ENCODE assay signal across 10 cellular contexts in genomic region chr14:68589447-68590232, GRCh38.
DNase-seq lines count a peak whose midpoint lies in the region; ATAC-seq and TF ChIP-seq lines count a peak whose summit lies in the region.
"Had no signal": no experiment of that assay in that cellular context is flagged by ENCODE, and none has a peak within 500 bp of the region (broad histone marks: within the 10 kb centered on the region; RNA-seq: fewer than 3 reads in every experiment).

No MANE protein-coding gene starts in this region.

- DNase-seq in esophagus squamous epithelium (lab: John Stamatoyannopoulos, UW) (no peak), mucosa of gallbladder (ENCODE audit: low spot score) (peak; percentile 62), transverse colon (peak; percentile 42), NCI-H2171 treated with DMSO at 0.1 percent for 48 hours (lab: John Stamatoyannopoulos, UW) (no peak), HAP-1 (ENCODE audit: low spot score in 2 of 2) (no peak), DMS79 (lab: John Stamatoyannopoulos, UW) (no peak)
- no peak for DNase-seq in activated CD8-positive, alpha-beta T cell treated with anti-CD3 and anti-CD28 coated beads for 36 hours
- DNase-seq: activated CD4-positive, alpha-beta T cell treated with anti-CD3 and anti-CD28 coated beads, Interleukin-2, amount 50 U/mL, for 1 hour; NCI-H1417 treated with DMSO at 0.1 percent for 48 hours had no signal

- H3K4me3 Mint-ChIP-seq in activated CD8-positive, alpha-beta T cell treated with anti-CD3 and anti-CD28 coated beads for 36 hours = no peak overlapping the region

- TF ChIP-seq POLR2A in esophagus squamous epithelium (IDR thresholded peaks at IDR 0.05) (no peak), transverse colon (IDR thresholded peaks at IDR 0.05) (no peak)

- H3K4me1 ChIP-seq in HUES6 (ENCODE audit: control insufficient read depth, insufficient read depth, low read length) (peaks cover 54% of the 10 kb centered on the region), esophagus squamous epithelium (peaks cover 30 to 80% (median 45%) of the 10 kb centered on the region in 3 donors), transverse colon (peaks cover 24 to 35% (median 31%) of the 10 kb centered on the region in 4 donors), HAP-1 (no peaks in the 10 kb centered on the region; the same call in 1 of the 2 replicates)

- no peaks in the 10 kb centered on the region for H3K27me3 Mint-ChIP-seq in activated CD8-positive, alpha-beta T cell treated with anti-CD3 and anti-CD28 coated beads for 36 hours

- no peaks in the 10 kb centered on the region for H3K9me3 ChIP-seq in HUES6 (ENCODE audit: control insufficient read depth, insufficient read depth, low read depth, low read length)
- no peaks in the 10 kb centered on the region for H3K9me3 ChIP-seq in esophagus squamous epithelium
- H3K9me3 ChIP-seq in transverse colon = no peaks in the 10 kb centered on the region
- no peaks in the 10 kb centered on the region for H3K9me3 ChIP-seq in HAP-1

- POLR2A ChIA-PET in activated CD8-positive, alpha-beta T cell treated with anti-CD3 and anti-CD28 coated beads for 36 hours (lab: Charles Lee) = no interaction called here

- H3K36me3 Mint-ChIP-seq in activated CD8-positive, alpha-beta T cell treated with anti-CD3 and anti-CD28 coated beads for 36 hours (ENCODE audit: low read depth) = no peaks in the 10 kb centered on the region

- no peaks in the 10 kb centered on the region for H3K9me3 Mint-ChIP-seq in activated CD8-positive, alpha-beta T cell treated with anti-CD3 and anti-CD28 coated beads for 36 hours

- in situ Hi-C loops in transverse colon (cut with MboI; ENCODE audit: low pct_ligation_motif_present in 1 of 4, low pct_unique_long_range_greater_than_20kb in 1 of 4, low sequenced_read_pairs in 3 of 4) = no loop called here
- in situ Hi-C loops in HAP-1 (cut with MboI; ENCODE audit: low sequenced_read_pairs) = no loop called here

- H3K4me3 ChIP-seq in HUES6 (ENCODE audit: low read depth, low read length) (no peak overlapping the region), esophagus squamous epithelium (no peak overlapping the region), transverse colon (no peak overlapping the region), HAP-1 (no peak overlapping the region)

- no peak for TF ChIP-seq CTCF in esophagus squamous epithelium (IDR thresholded peaks at IDR 0.05)
- TF ChIP-seq CTCF in transverse colon (IDR thresholded peaks at IDR 0.05) = no peak
- TF ChIP-seq CTCF in activated CD8-positive, alpha-beta T cell treated with anti-CD3 and anti-CD28 coated beads for 36 hours (IDR thresholded peaks at IDR 0.05) = no peak

- H3K27me3 ChIP-seq in HUES6 (ENCODE audit: control insufficient read depth, insufficient read depth, low read length) = no peaks in the 10 kb centered on the region
- H3K27me3 ChIP-seq in esophagus squamous epithelium = no peaks in the 10 kb centered on the region
- no peaks in the 10 kb centered on the region for H3K27me3 ChIP-seq in transverse colon
- H3K27me3 ChIP-seq in HAP-1 (ENCODE audit: low read depth) = no peaks in the 10 kb centered on the region

- H3K9ac ChIP-seq in HUES6 (ENCODE audit: low read length) = no peak overlapping the region

- 70 to 77% methylated on average over 6 of the region's 7 CpGs for WGBS in esophagus squamous epithelium, 2 donors
- 69 to 88% methylated on average over 1 to 7 of the region's 7 CpGs for WGBS in transverse colon (ENCODE audit: low coverage in 1 of 2), 2 donors

- 0 out of 2 replicates have a peak overlapping the region, but pooled peaks have one; percentile 2 for H3K27ac ChIP-seq in HUES6 (ENCODE audit: low read depth, low read length)
- H3K27ac ChIP-seq in esophagus squamous epithelium = peak overlapping the region; percentile 52 to 87 (median 77)
- H3K27ac ChIP-seq in transverse colon = peak overlapping the region; percentile 75 to 89 (median 82)

- H3K36me3 ChIP-seq in HUES6 (ENCODE audit: control insufficient read depth, insufficient read depth, low read length) = no peaks in the 10 kb centered on the region
- H3K36me3 ChIP-seq in esophagus squamous epithelium = no peaks in the 10 kb centered on the region
- H3K36me3 ChIP-seq in transverse colon = no peaks in the 10 kb centered on the region
- no peaks in the 10 kb centered on the region for H3K36me3 ChIP-seq in HAP-1 (replicated peaks)

- H3K27ac Mint-ChIP-seq in activated CD8-positive, alpha-beta T cell treated with anti-CD3 and anti-CD28 coated beads for 36 hours = no peak overlapping the region

- intact Hi-C loops in esophagus squamous epithelium (cut with DNase I) (no loop called here), transverse colon (cut with DNase I; ENCODE audit: low total_unique reads) (loop anchor here (1.0 to 5.0 kb wide), 3 partner anchors 42 to 342 kb away; no protein-coding TSS in a partner anchor)
- intact Hi-C loops in activated CD8-positive, alpha-beta T cell treated with anti-CD3 and anti-CD28 coated beads for 36 hours (cut with micrococcal nuclease) = no loop called here

- no peak for ATAC-seq in activated CD8-positive, alpha-beta T cell treated with anti-CD3 and anti-CD28 coated beads for 36 hours

- CTCF ChIA-PET in activated CD8-positive, alpha-beta T cell treated with anti-CD3 and anti-CD28 coated beads for 36 hours (lab: Charles Lee) = interaction anchor here (1.2 kb wide), 1 partner anchor 227 kb away, joined by 6 read pairs; no protein-coding TSS in a partner anchor

- H3K4me1 Mint-ChIP-seq in activated CD8-positive, alpha-beta T cell treated with anti-CD3 and anti-CD28 coated beads for 36 hours (ENCODE audit: low read depth) = peaks cover 12% of the 10 kb centered on the region

- TF ChIP-seq EP300 in transverse colon (IDR thresholded peaks at IDR 0.05; ENCODE audit: low read depth) = peak; percentile 81

Comparison
In these comparisons a context has a peak if more than half of its experiments do, and no peak if none do; other contexts are left out.
1. H3K27ac ChIP-seq: peak in every context shown above with its lines; median percentile 82 in transverse colon; 77 in esophagus squamous epithelium; 2 in HUES6.
2. DNase-seq: peak in mucosa of gallbladder (single experiment) and transverse colon (single experiment); none in esophagus squamous epithelium (single experiment), NCI-H2171 treated with DMSO at 0.1 percent for 48 hours (single experiment), HAP-1 (0 of 2), DMS79 (single experiment) and activated CD8-positive, alpha-beta T cell treated with anti-CD3 and anti-CD28 coated beads for 36 hours (single experiment).